16 cellular contexts compared by ENCODE assay signal in the genomic region with DNA sequence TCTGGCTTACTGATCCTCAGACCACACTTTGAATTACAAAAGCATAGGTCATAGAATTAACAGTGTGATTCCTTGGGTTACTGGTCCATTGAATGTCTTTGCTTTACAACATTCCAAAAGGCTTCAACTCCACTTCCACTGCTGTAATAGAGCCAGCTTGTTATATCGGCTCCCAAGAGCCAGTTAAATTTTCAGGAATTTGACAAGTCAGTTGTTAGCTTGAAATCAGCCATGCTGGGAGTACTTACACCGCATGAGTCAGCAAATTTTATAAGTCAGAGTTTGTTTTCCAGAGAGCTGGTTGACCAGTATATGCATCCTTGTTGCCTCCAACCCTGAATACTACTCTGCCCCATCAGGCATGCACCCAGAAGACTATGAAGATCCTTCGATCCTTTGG.
DNase-seq lines count a peak whose midpoint lies in the region; ATAC-seq and TF ChIP-seq lines count a peak whose summit lies in the region.
"Had no signal": no experiment of that assay in that cellular context is flagged by ENCODE, and none has a peak within 500 bp of the region (broad histone marks: within the 10 kb centered on the region; RNA-seq: fewer than 3 reads in every experiment).

No MANE protein-coding gene starts in this region.

- H3F3A ChIP-seq in PC-3 (ENCODE audit: low read length, unreplicated experiment): no peaks in the 10 kb centered on the region

- intact Hi-C loops in PC-3 (cut with micrococcal nuclease) (no loop called here), left ventricle myocardium superior (cut with micrococcal nuclease) (no loop called here)

- no peaks in the 10 kb centered on the region for H3K79me2 ChIP-seq in PC-3 (ENCODE audit: low read length)

- no TSS peak for BruUV-seq in PC-3 (replicated peaks; lab: Mats Ljungman, UMichigan)

- H3K27me3 ChIP-seq in PC-3 (ENCODE audit: low read length): peaks cover 6% of the 10 kb centered on the region

- H3K9me3 ChIP-seq in PC-3 (ENCODE audit: low read length): no peaks in the 10 kb centered on the region
- H3K9me3 ChIP-seq: pancreas, suprapubic skin had no signal

- H2AFZ ChIP-seq in PC-3 (ENCODE audit: low read length): no peak overlapping the region

- no peak overlapping the region for H3K4me2 ChIP-seq in PC-3 (ENCODE audit: low read length)

- no peak overlapping the region for H3K4me3 ChIP-seq in PC-3 (ENCODE audit: low read length)
- H3K4me3 ChIP-seq in fibroblast of villous mesenchyme (ENCODE audit: low read depth, low read length): no peak overlapping the region
- H3K4me3 ChIP-seq: pancreas, suprapubic skin had no signal

- CTCF ChIA-PET in PC-3 (lab: Charles Lee): no interaction called here

- ATAC-seq in PC-3 (no peak), left ventricle myocardium superior (no peak)
- ATAC-seq: pancreas had no signal

- H3K9ac ChIP-seq in PC-3 (ENCODE audit: low read length): no peak overlapping the region

- no peak for TF ChIP-seq CTCF in PC-3 (conservative IDR thresholded peaks at IDR 0.05; ENCODE audit: low read depth, low read length)
- TF ChIP-seq CTCF in fibroblast of villous mesenchyme (IDR thresholded peaks at IDR 0.05; ENCODE audit: insufficient read depth, low read depth, low read length): no peak

- H4K20me1 ChIP-seq in PC-3 (ENCODE audit: low read length): no peaks in the 10 kb centered on the region

- no peaks in the 10 kb centered on the region for H3K9me2 ChIP-seq in PC-3 (replicated peaks; ENCODE audit: low read length)

- no peak overlapping the region for H3K27ac ChIP-seq in PC-3 (ENCODE audit: low read length)
- H3K27ac ChIP-seq: 22Rv1, pancreas, suprapubic skin had no signal

- POLR2A ChIA-PET in PC-3 (lab: Charles Lee; ENCODE audit: unreplicated experiment): no interaction called here

- H3K4me1 ChIP-seq in PC-3 (ENCODE audit: insufficient read depth, low read length): no peaks in the 10 kb centered on the region
- H3K4me1 ChIP-seq: pancreas, suprapubic skin had no signal

- DNase-seq in DMS53 (lab: John Stamatoyannopoulos, UW) (peak; percentile 17), DMS53 treated with DMSO at 0.1 percent for 48 hours (lab: John Stamatoyannopoulos, UW; ENCODE audit: unreplicated experiment) (no peak), PC-3 (peak; percentile 35), fibroblast of villous mesenchyme (ENCODE audit: low read depth) (peak; percentile 15), stromal cell of bone marrow (ENCODE audit: low read depth) (peak; percentile 70), NCI-H1092 (lab: John Stamatoyannopoulos, UW) (no peak), left ventricle myocardium superior (no peak)
- no peak for DNase-seq in activated CD4-positive, alpha-beta T cell treated with anti-CD3 and anti-CD28 coated beads for 48 hours
- DNase-seq: Calu3, cerebellar nuclear complex, NCI-H187, NCI-H748 treated with DMSO at 0.1 percent for 48 hours, pancreas, SHP77 treated with DMSO at 0.1 percent for 48 hours had no signal

- H3K36me3 ChIP-seq in PC-3 (ENCODE audit: low read depth, low read length): no peaks in the 10 kb centered on the region
- H3K36me3 ChIP-seq: pancreas, suprapubic skin had no signal

Comparison
In these comparisons a context has a peak if more than half of its experiments do, and no peak if none do; other contexts are left out.
1. DNase-seq: peak in DMS53 (single experiment), PC-3 (single experiment), fibroblast of villous mesenchyme (single experiment) and stromal cell of bone marrow (single experiment); none in DMS53 treated with DMSO at 0.1 percent for 48 hours (single experiment), NCI-H1092 (single experiment), left ventricle myocardium superior (single experiment) and activated CD4-positive, alpha-beta T cell treated with anti-CD3 and anti-CD28 coated beads for 48 hours (single experiment).